13 cellular contexts compared by ENCODE assay signal in the genomic region with DNA sequence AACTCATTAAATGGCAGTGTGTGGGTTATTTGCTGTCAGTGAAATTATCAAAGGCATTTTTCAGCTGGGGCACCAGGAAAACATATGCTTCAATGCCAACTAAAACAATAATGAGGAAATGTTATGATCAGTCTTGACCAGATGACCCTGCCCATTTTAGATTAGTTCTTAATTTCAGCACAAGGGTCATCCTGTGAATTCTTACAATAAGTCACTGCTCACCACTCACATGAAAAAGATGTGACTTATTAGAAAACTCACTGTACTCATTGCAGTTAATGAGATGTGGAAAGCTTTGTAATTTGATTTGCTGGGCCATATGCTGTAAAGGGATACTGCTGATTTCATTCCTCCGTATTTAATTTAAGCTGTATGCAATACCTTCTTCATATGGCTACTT.
DNase-seq lines count a peak whose midpoint lies in the region; ATAC-seq and TF ChIP-seq lines count a peak whose summit lies in the region.
"Had no signal": no experiment of that assay in that cellular context is flagged by ENCODE, and none has a peak within 500 bp of the region (broad histone marks: within the 10 kb centered on the region; RNA-seq: fewer than 3 reads in every experiment).

No MANE protein-coding gene starts in this region.

- H3K36me3 Mint-ChIP-seq in GM23338 (ENCODE audit: low read depth) = no peaks in the 10 kb centered on the region
- no peaks in the 10 kb centered on the region for H3K36me3 Mint-ChIP-seq in activated T-cell treated with anti-CD3 and anti-CD28 coated beads, Interleukin-2, amount 50 U/mL, for 4 hours (ENCODE audit: insufficient read depth)
- no peaks in the 10 kb centered on the region for H3K36me3 Mint-ChIP-seq in MCF 10A (ENCODE audit: insufficient read depth, unreplicated experiment)
- H3K36me3 Mint-ChIP-seq: CD4-positive, alpha-beta memory T cell had no signal

- CTCF ChIA-PET in PC-9 (lab: Charles Lee) = interaction anchor here (0.6 to 0.9 kb wide), 2 partner anchors 76 to 252 kb away, joined by 3 read pairs; no protein-coding TSS in a partner anchor
- CTCF ChIA-PET in MCF 10A (lab: Yijun Ruan, JAX) = interaction anchor here (0.6 to 1.4 kb wide), 2 partner anchors 19 to 1399 kb away, joined by 3 to 12 read pairs; no protein-coding TSS in a partner anchor

- H3K27ac ChIP-seq in GM23338 (ENCODE audit: low read depth) = no peak overlapping the region
- H3K27ac ChIP-seq in PC-9 = peak overlapping the region; percentile 78
- peak overlapping the region; percentile 75 for H3K27ac ChIP-seq in smooth muscle cell (ENCODE audit: low read depth)

- H3K27me3 ChIP-seq in GM23338 (ENCODE audit: insufficient read depth) (no peaks in the 10 kb centered on the region), PC-9 (ENCODE audit: insufficient read depth, low read depth) (no peaks in the 10 kb centered on the region), smooth muscle cell (ENCODE audit: low read depth) (no peaks in the 10 kb centered on the region)

- H3K4me3 Mint-ChIP-seq in GM23338 (no peak overlapping the region), MCF 10A (ENCODE audit: unreplicated experiment) (no peak overlapping the region)
- H3K4me3 Mint-ChIP-seq in activated T-cell treated with anti-CD3 and anti-CD28 coated beads, Interleukin-2, amount 50 U/mL, for 4 hours = no peak overlapping the region

- peaks cover 46% of the 10 kb centered on the region for H3K4me1 Mint-ChIP-seq in GM23338
- H3K4me1 Mint-ChIP-seq in activated T-cell treated with anti-CD3 and anti-CD28 coated beads, Interleukin-2, amount 50 U/mL, for 4 hours (ENCODE audit: low read depth) = peaks cover 13% of the 10 kb centered on the region
- peaks cover 7% of the 10 kb centered on the region for H3K4me1 Mint-ChIP-seq in MCF 10A (ENCODE audit: insufficient read depth, unreplicated experiment)

- no peak overlapping the region for H2AFZ ChIP-seq in GM23338
- H2AFZ ChIP-seq in PC-9 = no peak overlapping the region
- H2AFZ ChIP-seq in smooth muscle cell (ENCODE audit: low read depth) = no peak overlapping the region

- H3K9me2 ChIP-seq in GM23338 (ENCODE audit: insufficient read depth) (no peaks in the 10 kb centered on the region; the same call in 1 of the 2 replicates), PC-9 (ENCODE audit: insufficient read depth) (no peaks in the 10 kb centered on the region)

- H3K9me3 ChIP-seq in PC-9 (ENCODE audit: insufficient read depth, low read depth) (no peaks in the 10 kb centered on the region), smooth muscle cell (replicated peaks; ENCODE audit: low read depth) (no peaks in the 10 kb centered on the region)

- no peaks in the 10 kb centered on the region for H3K79me2 ChIP-seq in GM23338 (replicated peaks; ENCODE audit: insufficient read depth)
- H3K79me2 ChIP-seq in PC-9 (ENCODE audit: low read depth) = no peaks in the 10 kb centered on the region
- H3K79me2 ChIP-seq in smooth muscle cell (ENCODE audit: low read depth) = no peaks in the 10 kb centered on the region

- POLR2A ChIA-PET in PC-9 (lab: Charles Lee; ENCODE audit: unreplicated experiment) (interaction anchor here (0.6 kb wide), 1 partner anchor 24 kb away, joined by 7 read pairs; no protein-coding TSS in a partner anchor), MCF 10A (lab: Yijun Ruan, JAX) (interaction anchor here (0.6 to 0.8 kb wide), 5 partner anchors 9 to 47 kb away, joined by 3 to 4 read pairs (median 3); no protein-coding TSS in a partner anchor)

- H3K27ac Mint-ChIP-seq in GM23338 (no peak overlapping the region), MCF 10A (ENCODE audit: low read depth, unreplicated experiment) (no peak overlapping the region)
- H3K27ac Mint-ChIP-seq: CD4-positive, alpha-beta memory T cell had no signal

- intact Hi-C loops in PC-9 (cut with micrococcal nuclease; ENCODE audit: unreplicated experiment) (loop anchor here (2.0 to 10.0 kb wide), 4 partner anchors 77 to 805 kb away; a partner anchor contains a TSS), MCF 10A (cut with micrococcal nuclease) (loop anchor here (5.0 kb wide), 1 partner anchor 62 kb away; no protein-coding TSS in a partner anchor)

- no peak for TF ChIP-seq CTCF in GM23338 (conservative IDR thresholded peaks at IDR 0.05; ENCODE audit: low read depth in 2 of 2)
- no peak for TF ChIP-seq CTCF in PC-9 (conservative IDR thresholded peaks at IDR 0.05)
- TF ChIP-seq CTCF in smooth muscle cell (IDR thresholded peaks at IDR 0.05; ENCODE audit: borderline replicate concordance, insufficient read depth, poor library complexity, severe bottlenecking) = no peak
- no peak for TF ChIP-seq CTCF in MCF 10A (IDR thresholded peaks at IDR 0.05; ENCODE audit: unreplicated experiment)

- H4K20me1 ChIP-seq in GM23338 (replicated peaks; ENCODE audit: insufficient read depth) = no peaks in the 10 kb centered on the region
- H4K20me1 ChIP-seq in PC-9 (ENCODE audit: insufficient read depth) = no peaks in the 10 kb centered on the region
- no peaks in the 10 kb centered on the region for H4K20me1 ChIP-seq in smooth muscle cell (ENCODE audit: low read depth)

- peak overlapping the region; percentile 22 for H3K4me2 ChIP-seq in GM23338
- peak overlapping the region; percentile 67 for H3K4me2 ChIP-seq in PC-9
- H3K4me2 ChIP-seq in smooth muscle cell = peak overlapping the region; percentile 65

- peaks cover 40% of the 10 kb centered on the region for H3K4me1 ChIP-seq in GM23338 (ENCODE audit: insufficient read depth)
- H3K4me1 ChIP-seq in PC-9 (replicated peaks; ENCODE audit: insufficient read depth) = peaks cover 34% of the 10 kb centered on the region
- peaks cover 39% of the 10 kb centered on the region for H3K4me1 ChIP-seq in smooth muscle cell (ENCODE audit: low read depth)

- 89% methylated on average over 1 of the region's 1 CpG for WGBS in smooth muscle cell (ENCODE audit: low lambda C conversion rate)

- no peak for DNase-seq in GM23338 (ENCODE audit: low spot score)
- DNase-seq in PC-9 = peak in 1 of 2 experiments; percentile 87
- peak; percentile 5 for DNase-seq in fibroblast of gingiva (ENCODE audit: low read depth)
- DNase-seq in smooth muscle cell (lab: John Stamatoyannopoulos, UW; ENCODE audit: unreplicated experiment) = no peak
- DNase-seq in RPMI8226 = no peak
- DNase-seq in activated T-cell treated with anti-CD3 and anti-CD28 coated beads, Interleukin-2, amount 50 U/mL, for 4 hours = no peak
- no peak for DNase-seq in MCF 10A (ENCODE audit: unreplicated experiment)
- DNase-seq: Calu3; CD4-positive, alpha-beta memory T cell; DMS79 treated with DMSO at 0.1 percent for 48 hours; GOT3; T-helper 1 cell had no signal

- BruUV-seq in PC-9 (replicated peaks; lab: Mats Ljungman, UMichigan) (no TSS peak), MCF 10A (replicated peaks; lab: Mats Ljungman, UMichigan) (no TSS peak)

- peaks cover 3% of the 10 kb centered on the region; the same call in 1 of the 3 replicates for H3K9me3 Mint-ChIP-seq in GM23338
- H3K9me3 Mint-ChIP-seq in activated T-cell treated with anti-CD3 and anti-CD28 coated beads, Interleukin-2, amount 50 U/mL, for 4 hours = peaks cover 3% of the 10 kb centered on the region
- H3K9me3 Mint-ChIP-seq in MCF 10A (ENCODE audit: unreplicated experiment) = no peaks in the 10 kb centered on the region

- H3K9ac ChIP-seq in smooth muscle cell (ENCODE audit: low read depth) = no peak overlapping the region

- H3K27me3 Mint-ChIP-seq in GM23338 (ENCODE audit: insufficient read depth, low read depth, poor library complexity) (peaks cover 3% of the 10 kb centered on the region), MCF 10A (ENCODE audit: insufficient read depth, unreplicated experiment) (no peaks in the 10 kb centered on the region)
- H3K27me3 Mint-ChIP-seq in activated T-cell treated with anti-CD3 and anti-CD28 coated beads, Interleukin-2, amount 50 U/mL, for 4 hours (ENCODE audit: low read depth) = peaks cover 46% of the 10 kb centered on the region

- H3K4me3 ChIP-seq in GM23338 (no peak overlapping the region), PC-9 (peak overlapping the region; percentile 27; the same call in 1 of the 2 replicates), smooth muscle cell (no peak overlapping the region)

- ATAC-seq in GM23338 = no peak
- ATAC-seq in activated T-cell treated with anti-CD3 and anti-CD28 coated beads, Interleukin-2, amount 50 U/mL, for 4 hours = no peak
- no peak for ATAC-seq in GM18909 (IDR thresholded peaks at IDR 0.05; ENCODE audit: poor library complexity, unreplicated experiment)

- H3F3A ChIP-seq in GM23338 (replicated peaks; ENCODE audit: low read depth) (no peaks in the 10 kb centered on the region), PC-9 (ENCODE audit: insufficient read depth, low read depth) (peaks cover 23% of the 10 kb centered on the region), smooth muscle cell (ENCODE audit: low read depth) (peaks cover 24% of the 10 kb centered on the region)

- no peaks in the 10 kb centered on the region for H3K36me3 ChIP-seq in GM23338 (ENCODE audit: insufficient read depth)
- H3K36me3 ChIP-seq in PC-9 (ENCODE audit: low read depth) = no peaks in the 10 kb centered on the region
- no peaks in the 10 kb centered on the region for H3K36me3 ChIP-seq in smooth muscle cell (ENCODE audit: low read depth)

TF ChIP-seq in GM23338, 12 proteins besides CTCF, POLR2A, EP300 and RAD21:
- TF ChIP-seq ZNF114 (CRISPR knock-in tag; IDR thresholded peaks at IDR 0.05) = no peak
- TF ChIP-seq EZH2 (IDR thresholded peaks at IDR 0.05; ENCODE audit: low read depth, unreplicated experiment) = no peak
- no peak for TF ChIP-seq ZNF331 (CRISPR knock-in tag; IDR thresholded peaks at IDR 0.05; ENCODE audit: low read depth)
